33 cellular contexts compared by ENCODE assay signal in genomic region chr22:21896951-21897513, GRCh38.
"Had no signal": no experiment of that assay in that cellular context is flagged by ENCODE, and none has a peak within 500 bp of the region (broad histone marks: within the 10 kb centered on the region; RNA-seq: fewer than 3 reads in every experiment).

No MANE protein-coding gene starts in this region.

- DNase-seq: activated B cell treated with CpG ODN at 0.5 μM for 24 hours; activated CD4-positive, alpha-beta memory T cell treated with anti-CD3 and anti-CD28 coated beads for 36 hours; activated CD4-positive, alpha-beta T cell treated with anti-CD3 and anti-CD28 coated beads for 4 hours; activated CD4-positive, alpha-beta T cell treated with anti-CD3 and anti-CD28 coated beads, Interleukin-2, amount 10 ng/mL, durations not matched to agents 24 days and 14 days; activated CD4-positive, alpha-beta T cell treated with anti-CD3 and anti-CD28 coated beads, Interleukin-2, amount 50 U/mL, for 1 hour; activated CD4-positive, alpha-beta T cell treated with anti-CD3 and anti-CD28 coated beads, Interleukin-2, amount 50 U/mL, for 4 hours; activated CD4-positive, CD25-positive, alpha-beta regulatory T cell treated with anti-CD3 and anti-CD28 coated beads, Interleukin-2, amount 50 U/mL, for 72 hours; activated CD8-positive, alpha-beta memory T cell treated with anti-CD3 and anti-CD28 coated beads, Interleukin-2, amount 50 U/mL, for 4 hours; activated CD8-positive, alpha-beta T cell treated with anti-CD3 and anti-CD28 coated beads for 36 hours; activated gamma-delta T cell treated with Interleukin-2 at 50 U/mL for 16 hours; activated naive CD4-positive, alpha-beta T cell; activated naive CD4-positive, alpha-beta T cell treated with anti-CD3 and anti-CD28 coated beads for 36 hours; activated naive CD4-positive, alpha-beta T cell treated with anti-CD3 and anti-CD28 coated beads, Interleukin-2, amount 50 U/mL, for 16 hours; activated naive CD8-positive, alpha-beta T cell treated with anti-CD3 and anti-CD28 coated beads for 36 hours; activated T-cell treated with anti-CD3 and anti-CD28 coated beads for 4 hours; activated T-cell treated with anti-CD3 and anti-CD28 coated beads, Interleukin-2, amount 50 U/mL, for 1 hour; activated T-cell treated with anti-CD3 and anti-CD28 coated beads, Interleukin-2, amount 50 U/mL, for 4 hours; activated T-cell treated with anti-CD3 and anti-CD28 coated beads, Interleukin-2, amount 50 U/mL, for 72 hours; adrenal gland; amniotic stem cell; aorta; body of pancreas; brain microvascular endothelial cell; central memory CD4-positive, alpha-beta T cell; T-cell; T-helper 2 cell; T-helper 9 cell had no signal

- ATAC-seq: activated CD8-positive, alpha-beta T cell treated with anti-CD3 and anti-CD28 coated beads for 36 hours; activated naive CD4-positive, alpha-beta T cell treated with anti-CD3 and anti-CD28 coated beads, Interleukin-2, amount 50 U/mL, for 72 hours; activated T-cell treated with anti-CD3 and anti-CD28 coated beads, Interleukin-2, amount 50 U/mL, for 4 hours; activated T-cell treated with anti-CD3 and anti-CD28 coated beads, Interleukin-2, amount 50 U/mL, for 72 hours; activated T-helper 17 cell treated with anti-CD3 and anti-CD28 coated beads, Interleukin-2, amount 50 U/mL, for 72 hours; body of pancreas; T-cell had no signal

- H3K9me3 Mint-ChIP-seq: activated B cell treated with CpG ODN at 0.5 μM for 24 hours; activated CD4-positive, alpha-beta memory T cell treated with anti-CD3 and anti-CD28 coated beads for 36 hours; activated CD4-positive, alpha-beta T cell treated with anti-CD3 and anti-CD28 coated beads, Interleukin-2, amount 10 ng/mL, durations not matched to agents 24 days and 14 days; activated CD8-positive, alpha-beta T cell treated with anti-CD3 and anti-CD28 coated beads for 36 hours; activated naive CD4-positive, alpha-beta T cell treated with anti-CD3 and anti-CD28 coated beads for 36 hours; activated naive CD4-positive, alpha-beta T cell treated with anti-CD3 and anti-CD28 coated beads, Interleukin-2, amount 50 U/mL, for 72 hours; activated naive CD8-positive, alpha-beta T cell treated with anti-CD3 and anti-CD28 coated beads for 36 hours; activated T-cell treated with anti-CD3 and anti-CD28 coated beads, Interleukin-2, amount 50 U/mL, for 4 hours; activated T-cell treated with anti-CD3 and anti-CD28 coated beads, Interleukin-2, amount 50 U/mL, for 72 hours; activated T-helper 1 cell treated with anti-CD3 and anti-CD28 coated beads, Interleukin-12 subunit alpha, Interleukin-12 subunit beta, Interleukin-2, Interleukin-4 antibody, amounts not matched to agents 30 ng/mL and 10 ng/mL and 1 ng/mL, durations not matched to agents 14 hours and 24 hours and 36 hours; activated T-helper 17 cell treated with anti-CD3 and anti-CD28 coated beads, Interleukin-2, amount 50 U/mL, for 72 hours; T-cell; T-helper 2 cell treated with Interferon-gamma antibody and Interleukin-4, amounts not matched to agents 5 μg/mL and 100 μg/mL, for 36 hours had no signal

- H3K4me1 Mint-ChIP-seq: activated B cell treated with CpG ODN at 0.5 μM for 24 hours; activated CD4-positive, alpha-beta T cell treated with anti-CD3 and anti-CD28 coated beads, Interleukin-2, amount 10 ng/mL, durations not matched to agents 24 days and 14 days; activated naive CD8-positive, alpha-beta T cell treated with anti-CD3 and anti-CD28 coated beads for 36 hours; activated T-helper 17 cell treated with anti-CD3 and anti-CD28 coated beads, Interleukin-2, amount 50 U/mL, for 72 hours; T-cell had no signal

- H3K27me3 Mint-ChIP-seq: activated B cell treated with CpG ODN at 0.5 μM for 24 hours; activated CD4-positive, alpha-beta memory T cell treated with anti-CD3 and anti-CD28 coated beads for 36 hours; activated naive CD8-positive, alpha-beta T cell treated with anti-CD3 and anti-CD28 coated beads for 36 hours; activated T-helper 17 cell treated with anti-CD3 and anti-CD28 coated beads, Interleukin-2, amount 50 U/mL, for 72 hours; T-cell had no signal

- H3K9me3 ChIP-seq: adrenal gland, body of pancreas, breast epithelium had no signal

- H3K4me3 ChIP-seq: adrenal gland, body of pancreas, breast epithelium had no signal

- H3K27me3 ChIP-seq: adrenal gland, body of pancreas, brain microvascular endothelial cell, breast epithelium had no signal

- H3K27ac ChIP-seq: adrenal gland, body of pancreas, brain microvascular endothelial cell, breast epithelium, VCaP had no signal

- H3K36me3 ChIP-seq: adrenal gland, brain microvascular endothelial cell, breast epithelium had no signal

- H3K4me3 Mint-ChIP-seq: activated B cell treated with CpG ODN at 0.5 μM for 24 hours; activated CD4-positive, alpha-beta memory T cell treated with anti-CD3 and anti-CD28 coated beads for 36 hours; activated CD4-positive, alpha-beta T cell treated with anti-CD3 and anti-CD28 coated beads, Interleukin-2, amount 10 ng/mL, durations not matched to agents 24 days and 14 days; activated CD8-positive, alpha-beta T cell treated with anti-CD3 and anti-CD28 coated beads for 36 hours; activated naive CD4-positive, alpha-beta T cell treated with anti-CD3 and anti-CD28 coated beads for 36 hours; activated naive CD8-positive, alpha-beta T cell treated with anti-CD3 and anti-CD28 coated beads for 36 hours; activated T-cell treated with anti-CD3 and anti-CD28 coated beads, Interleukin-2, amount 50 U/mL, for 4 hours; activated T-cell treated with anti-CD3 and anti-CD28 coated beads, Interleukin-2, amount 50 U/mL, for 72 hours; activated T-helper 1 cell treated with anti-CD3 and anti-CD28 coated beads, Interleukin-12 subunit alpha, Interleukin-12 subunit beta, Interleukin-2, Interleukin-4 antibody, amounts not matched to agents 30 ng/mL and 10 ng/mL and 1 ng/mL, durations not matched to agents 14 hours and 24 hours and 36 hours; activated T-helper 17 cell treated with anti-CD3 and anti-CD28 coated beads, Interleukin-2, amount 50 U/mL, for 72 hours; T-cell; T-helper 2 cell treated with Interferon-gamma antibody and Interleukin-4, amounts not matched to agents 5 μg/mL and 100 μg/mL, for 36 hours had no signal

- H3K27ac Mint-ChIP-seq: activated B cell treated with CpG ODN at 0.5 μM for 24 hours; activated CD4-positive, alpha-beta memory T cell treated with anti-CD3 and anti-CD28 coated beads for 36 hours; activated CD4-positive, alpha-beta T cell treated with anti-CD3 and anti-CD28 coated beads, Interleukin-2, amount 10 ng/mL, durations not matched to agents 24 days and 14 days; activated CD8-positive, alpha-beta T cell treated with anti-CD3 and anti-CD28 coated beads for 36 hours; activated naive CD4-positive, alpha-beta T cell treated with anti-CD3 and anti-CD28 coated beads for 36 hours; activated naive CD4-positive, alpha-beta T cell treated with anti-CD3 and anti-CD28 coated beads, Interleukin-2, amount 50 U/mL, for 72 hours; activated naive CD8-positive, alpha-beta T cell treated with anti-CD3 and anti-CD28 coated beads for 36 hours; activated T-cell treated with anti-CD3 and anti-CD28 coated beads, Interleukin-2, amount 50 U/mL, for 72 hours; activated T-helper 1 cell treated with anti-CD3 and anti-CD28 coated beads, Interleukin-12 subunit alpha, Interleukin-12 subunit beta, Interleukin-2, Interleukin-4 antibody, amounts not matched to agents 30 ng/mL and 10 ng/mL and 1 ng/mL, durations not matched to agents 14 hours and 24 hours and 36 hours; activated T-helper 17 cell treated with anti-CD3 and anti-CD28 coated beads, Interleukin-2, amount 50 U/mL, for 72 hours; T-cell; T-helper 2 cell treated with Interferon-gamma antibody and Interleukin-4, amounts not matched to agents 5 μg/mL and 100 μg/mL, for 36 hours had no signal

- H3K4me1 ChIP-seq: adrenal gland, body of pancreas, breast epithelium had no signal

- H3K36me3 Mint-ChIP-seq: activated CD4-positive, alpha-beta memory T cell treated with anti-CD3 and anti-CD28 coated beads for 36 hours; activated naive CD4-positive, alpha-beta T cell treated with anti-CD3 and anti-CD28 coated beads, Interleukin-2, amount 50 U/mL, for 72 hours; activated naive CD8-positive, alpha-beta T cell treated with anti-CD3 and anti-CD28 coated beads for 36 hours; T-cell had no signal
